In the genomic region with DNA sequence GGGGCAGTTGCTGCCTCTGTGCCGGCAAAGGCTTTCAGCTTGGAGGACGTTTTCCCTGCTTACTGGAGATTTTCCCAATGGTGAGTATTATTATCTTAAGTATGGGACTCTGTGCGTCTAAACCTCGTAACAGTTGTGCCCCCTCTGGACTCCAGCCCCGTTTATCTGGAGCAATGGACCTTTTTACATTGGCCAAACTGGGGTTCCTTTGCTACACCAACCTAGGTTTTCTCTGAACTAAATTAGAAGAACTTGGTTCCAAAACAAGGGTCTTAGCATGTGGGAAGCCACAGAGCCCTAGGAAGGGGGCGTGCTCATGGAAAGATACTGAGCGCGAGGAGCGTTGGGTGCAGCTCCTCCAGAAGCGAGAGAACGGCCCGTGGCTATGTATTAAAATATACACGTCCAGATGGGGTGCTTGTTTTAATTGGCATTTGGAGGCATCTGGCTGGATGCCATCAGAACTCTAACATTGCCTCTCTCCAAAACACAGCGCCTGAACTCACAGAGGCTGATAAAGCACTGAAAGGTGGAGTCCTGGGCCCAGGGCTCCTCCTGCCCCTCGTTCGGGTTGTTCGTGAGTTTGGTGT, we compare ENCODE assay signal across 22 cellular contexts. TPM values are rescaled to one million over a fixed set of nuclear protein-coding genes. Genes with fewer than 3 reads are reported as not detected.
DNase-seq lines count a peak whose midpoint lies in the region; ATAC-seq and TF ChIP-seq lines count a peak whose summit lies in the region.
"Had no signal": no experiment of that assay in that cellular context is flagged by ENCODE, and none has a peak within 500 bp of the region (broad histone marks: within the 10 kb centered on the region; RNA-seq: fewer than 3 reads in every experiment).

No MANE protein-coding gene starts in this region.

- peaks cover 0 to 34% of the 10 kb centered on the region in 2 experiments; a peak in 1 of 4 replicates for H3K4me1 ChIP-seq in SK-N-SH (ENCODE audit: control insufficient read depth in 1 of 2, insufficient read depth in 2 of 2, low read depth in 1 of 2, low read length in 1 of 2)
- no peaks in the 10 kb centered on the region for H3K4me1 ChIP-seq in RWPE2 (ENCODE audit: insufficient read depth, poor library complexity, severe bottlenecking)
- H3K4me1 ChIP-seq in osteoblast (ENCODE audit: insufficient read depth, low read length), result no peaks in the 10 kb centered on the region
- H3K4me1 ChIP-seq: BE2C had no signal

- no peak overlapping the region for H3K4me3 ChIP-seq in SK-N-SH (ENCODE audit: low read depth in 2 of 2, low read length in 1 of 2)
- H3K4me3 ChIP-seq in RWPE2 (ENCODE audit: severe bottlenecking), result no peak overlapping the region
- no peak overlapping the region for H3K4me3 ChIP-seq in osteoblast (ENCODE audit: insufficient read depth, low read length)
- H3K4me3 ChIP-seq: A549, heart right ventricle had no signal

- no peak overlapping the region for H3K9ac ChIP-seq in SK-N-SH

- POLR2A ChIA-PET in SK-N-SH (lab: Yijun Ruan, JAX), result no interaction called here

- H3F3A ChIP-seq in SK-N-SH (replicated peaks; ENCODE audit: insufficient read depth), result peaks cover 3% of the 10 kb centered on the region

- no peak overlapping the region for H3K27ac ChIP-seq in SK-N-SH (ENCODE audit: low read depth in 2 of 2, low read length in 1 of 2)
- no peak overlapping the region for H3K27ac ChIP-seq in RWPE2 (ENCODE audit: poor library complexity, severe bottlenecking)
- no peak overlapping the region for H3K27ac ChIP-seq in osteoblast (ENCODE audit: low read depth, low read length)
- H3K27ac ChIP-seq: A549, epithelial cell of prostate, heart right ventricle, WERI-Rb-1 had no signal

- ATAC-seq in SK-N-SH treated with all-trans-retinoic acid at 6 μM for 48 hours (no peak), RWPE2 (ENCODE audit: low read depth) (no peak), GM21360 (IDR thresholded peaks at IDR 0.05; ENCODE audit: unreplicated experiment) (no peak)
- ATAC-seq: A549, HCT116, heart right ventricle, left cardiac atrium had no signal

- H3K79me2 ChIP-seq in SK-N-SH (ENCODE audit: insufficient read depth) (no peaks in the 10 kb centered on the region), osteoblast (ENCODE audit: insufficient read depth, low read length) (no peaks in the 10 kb centered on the region)

- TF ChIP-seq EP300 in SK-N-SH (IDR thresholded peaks at IDR 0.05; ENCODE audit: borderline replicate concordance in 1 of 2, low read depth in 1 of 2, low read length in 1 of 2), result no peak

- H3K27me3 ChIP-seq in SK-N-SH (ENCODE audit: insufficient read depth) (no peaks in the 10 kb centered on the region), RWPE2 (ENCODE audit: insufficient read depth, poor library complexity, severe bottlenecking) (peaks cover 9% of the 10 kb centered on the region), osteoblast (ENCODE audit: insufficient read depth, low read length) (peaks cover 36% of the 10 kb centered on the region)
- H3K27me3 ChIP-seq: BE2C had no signal

- H3K36me3 ChIP-seq in SK-N-SH (replicated peaks in 1 of 2; ENCODE audit: control insufficient read depth in 1 of 2, insufficient read depth in 2 of 2, low read length in 1 of 2), result peaks cover 0 to 15% of the 10 kb centered on the region in 2 experiments
- 0 out of 2 replicates have a peak, but pooled peaks cover 2% of the 10 kb centered on the region for H3K36me3 ChIP-seq in RWPE2 (ENCODE audit: low read depth)
- H3K36me3 ChIP-seq in osteoblast (ENCODE audit: insufficient read depth, low read length), result peaks cover 14% of the 10 kb centered on the region

- H4K20me1 ChIP-seq in SK-N-SH (ENCODE audit: insufficient read depth) (no peaks in the 10 kb centered on the region), osteoblast (ENCODE audit: insufficient read depth, low read length) (peaks cover 14% of the 10 kb centered on the region)

- H3K9me3 ChIP-seq in SK-N-SH (no peaks in the 10 kb centered on the region), RWPE2 (ENCODE audit: severe bottlenecking) (no peaks in the 10 kb centered on the region), osteoblast (ENCODE audit: low read depth, low read length) (no peaks in the 10 kb centered on the region)
- H3K9me3 ChIP-seq: A549, BE2C, heart right ventricle had no signal

- TF ChIP-seq CTCF in SK-N-SH (IDR thresholded peaks at IDR 0.05) (no peak), RWPE2 (IDR thresholded peaks at IDR 0.05; ENCODE audit: poor library complexity, severe bottlenecking) (no peak), osteoblast (IDR thresholded peaks at IDR 0.05; ENCODE audit: extremely low read depth, low read depth, low read length) (no peak)

- no peak for TF ChIP-seq RAD21 in SK-N-SH (IDR thresholded peaks at IDR 0.05; ENCODE audit: low read length)

- 83% methylated on average over 17 of the region's 17 CpGs for WGBS in SK-N-SH (ENCODE audit: low lambda C conversion rate)

- H3K4me2 ChIP-seq in SK-N-SH (no peak overlapping the region), osteoblast (ENCODE audit: insufficient read depth, low read length) (no peak overlapping the region)

- DNase-seq in SK-N-SH (peak; percentile 39), ELF-1 (ENCODE audit: low read depth, low spot score) (peak; percentile 1), RWPE2 (ENCODE audit: low spot score) (peak; percentile 14), osteoblast (ENCODE audit: insufficient read length, low spot score, missing footprints) (peak; percentile 82), NK-92 (lab: John Stamatoyannopoulos, UW; ENCODE audit: unreplicated experiment) (no peak), medulla oblongata (ENCODE audit: extremely low spot score) (no peak)
- DNase-seq: activated CD4-positive, alpha-beta T cell treated with anti-CD3 and anti-CD28 coated beads, Interleukin-2, amount 10 ng/mL, durations not matched to agents 7 days and 5 days; activated naive CD8-positive, alpha-beta T cell treated with anti-CD3 and anti-CD28 coated beads for 36 hours; BE2C; cerebellar nuclear complex; heart right ventricle; left cardiac atrium; mesendoderm; NCI-H1048; NCI-H2081; NCI-H510A treated with DMSO at 0.1 percent for 48 hours; WERI-Rb-1 had no signal

- H2AFZ ChIP-seq in SK-N-SH (ENCODE audit: low read depth) (no peak overlapping the region), osteoblast (ENCODE audit: low read length) (no peak overlapping the region)

- CTCF ChIA-PET in SK-N-SH (lab: Yijun Ruan, JAX), result interaction anchor here (1.3 kb wide), 1 partner anchor 180 kb away, joined by 3 read pairs; no protein-coding TSS in a partner anchor

- no peaks in the 10 kb centered on the region for H3K9me2 ChIP-seq in SK-N-SH

TF ChIP-seq in SK-N-SH, 30 proteins besides CTCF, POLR2A, EP300 and RAD21 (continues in another document):
- TF ChIP-seq, protein P1, sequence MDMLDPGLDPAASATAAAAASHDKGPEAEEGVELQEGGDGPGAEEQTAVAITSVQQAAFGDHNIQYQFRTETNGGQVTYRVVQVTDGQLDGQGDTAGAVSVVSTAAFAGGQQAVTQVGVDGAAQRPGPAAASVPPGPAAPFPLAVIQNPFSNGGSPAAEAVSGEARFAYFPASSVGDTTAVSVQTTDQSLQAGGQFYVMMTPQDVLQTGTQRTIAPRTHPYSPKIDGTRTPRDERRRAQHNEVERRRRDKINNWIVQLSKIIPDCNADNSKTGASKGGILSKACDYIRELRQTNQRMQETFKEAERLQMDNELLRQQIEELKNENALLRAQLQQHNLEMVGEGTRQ (IDR thresholded peaks at IDR 0.05; ENCODE audit: borderline replicate concordance, low read depth, low read length), result no peak
- TF ChIP-seq, protein P2, sequence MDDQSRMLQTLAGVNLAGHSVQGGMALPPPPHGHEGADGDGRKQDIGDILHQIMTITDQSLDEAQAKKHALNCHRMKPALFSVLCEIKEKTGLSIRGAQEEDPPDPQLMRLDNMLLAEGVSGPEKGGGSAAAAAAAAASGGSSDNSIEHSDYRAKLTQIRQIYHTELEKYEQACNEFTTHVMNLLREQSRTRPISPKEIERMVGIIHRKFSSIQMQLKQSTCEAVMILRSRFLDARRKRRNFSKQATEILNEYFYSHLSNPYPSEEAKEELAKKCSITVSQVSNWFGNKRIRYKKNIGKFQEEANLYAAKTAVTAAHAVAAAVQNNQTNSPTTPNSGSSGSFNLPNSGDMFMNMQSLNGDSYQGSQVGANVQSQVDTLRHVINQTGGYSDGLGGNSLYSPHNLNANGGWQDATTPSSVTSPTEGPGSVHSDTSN (IDR thresholded peaks at IDR 0.05), result no peak
- TF ChIP-seq RCOR1 (IDR thresholded peaks at IDR 0.05; ENCODE audit: low read length) (no peak), EZH2phosphoT487 (IDR thresholded peaks at IDR 0.05; ENCODE audit: borderline replicate concordance, low read depth) (no peak), TCF12 (IDR thresholded peaks at IDR 0.05) (no peak), TEAD4 (IDR thresholded peaks at IDR 0.05; ENCODE audit: borderline replicate concordance, insufficient read depth) (no peak), CHD2 (IDR thresholded peaks at IDR 0.05; ENCODE audit: low read length, partially characterized antibody) (no peak)

TF ChIP-seq in SK-N-SH treated with all-trans-retinoic acid at 6 μM for 48 hours, 23 proteins besides CTCF, POLR2A, EP300 and RAD21:
- TF ChIP-seq ZNF8 (CRISPR knock-in tag; IDR thresholded peaks at IDR 0.05), result no peak
- no peak for TF ChIP-seq ARNTL (CRISPR knock-in tag; IDR thresholded peaks at IDR 0.05; ENCODE audit: borderline replicate concordance, low read depth)
- TF ChIP-seq ZFP3 (CRISPR knock-in tag; IDR thresholded peaks at IDR 0.05), result no peak
- TF ChIP-seq RARB (CRISPR knock-in tag; IDR thresholded peaks at IDR 0.05), result no peak
- TF ChIP-seq ISL1 (CRISPR knock-in tag; IDR thresholded peaks at IDR 0.05), result no peak
- TF ChIP-seq TCF4 (CRISPR knock-in tag; IDR thresholded peaks at IDR 0.05; ENCODE audit: borderline replicate concordance), result no peak
- TF ChIP-seq, protein P3, sequence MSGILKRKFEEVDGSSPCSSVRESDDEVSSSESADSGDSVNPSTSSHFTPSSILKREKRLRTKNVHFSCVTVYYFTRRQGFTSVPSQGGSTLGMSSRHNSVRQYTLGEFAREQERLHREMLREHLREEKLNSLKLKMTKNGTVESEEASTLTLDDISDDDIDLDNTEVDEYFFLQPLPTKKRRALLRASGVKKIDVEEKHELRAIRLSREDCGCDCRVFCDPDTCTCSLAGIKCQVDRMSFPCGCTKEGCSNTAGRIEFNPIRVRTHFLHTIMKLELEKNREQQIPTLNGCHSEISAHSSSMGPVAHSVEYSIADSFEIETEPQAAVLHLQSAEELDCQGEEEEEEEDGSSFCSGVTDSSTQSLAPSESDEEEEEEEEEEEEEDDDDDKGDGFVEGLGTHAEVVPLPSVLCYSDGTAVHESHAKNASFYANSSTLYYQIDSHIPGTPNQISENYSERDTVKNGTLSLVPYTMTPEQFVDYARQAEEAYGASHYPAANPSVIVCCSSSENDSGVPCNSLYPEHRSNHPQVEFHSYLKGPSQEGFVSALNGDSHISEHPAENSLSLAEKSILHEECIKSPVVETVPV (CRISPR knock-in tag; IDR thresholded peaks at IDR 0.05), result no peak
- TF ChIP-seq ZFP30 (CRISPR knock-in tag; IDR thresholded peaks at IDR 0.05), result no peak
- TF ChIP-seq SNAI2 (CRISPR knock-in tag; IDR thresholded peaks at IDR 0.05), result no peak
- TF ChIP-seq ESRRG (CRISPR knock-in tag; IDR thresholded peaks at IDR 0.05), result no peak
- TF ChIP-seq BACH2 (CRISPR knock-in tag; IDR thresholded peaks at IDR 0.05; ENCODE audit: borderline replicate concordance), result no peak
TF ChIP-seq in SK-N-SH treated with all-trans-retinoic acid at 6 μM for 48 hours: peak in this region for 0.

RNA-seq across cellular contexts. Expression of a gene that starts 28.4 kb away (rescaled TPM):
- 45.5 and 53.3 TPM in 2 replicates for polyA plus RNA-seq in SK-N-SH (2012; rRNA removed)
- 27.6 and 33.4 TPM in 2 replicates for polyA plus RNA-seq in SK-N-SH (2012; cell fraction: cytosol; rRNA removed)
- 208 and 214 TPM in 2 replicates for polyA plus RNA-seq in SK-N-SH (2012; cell fraction: nucleus; rRNA removed)
- total RNA-seq in osteoblast, result 35.8 and 39.2 TPM in 2 replicates

Comparison
In these comparisons a context has a peak if more than half of its experiments do, and no peak if none do; other contexts are left out.
1. DNase-seq: peak in SK-N-SH (single experiment), ELF-1 (single experiment), RWPE2 (single experiment) and osteoblast (single experiment); none in NK-92 (single experiment) and medulla oblongata (single experiment).